ENCODE assay signal across 23 cellular contexts in the genomic region with DNA sequence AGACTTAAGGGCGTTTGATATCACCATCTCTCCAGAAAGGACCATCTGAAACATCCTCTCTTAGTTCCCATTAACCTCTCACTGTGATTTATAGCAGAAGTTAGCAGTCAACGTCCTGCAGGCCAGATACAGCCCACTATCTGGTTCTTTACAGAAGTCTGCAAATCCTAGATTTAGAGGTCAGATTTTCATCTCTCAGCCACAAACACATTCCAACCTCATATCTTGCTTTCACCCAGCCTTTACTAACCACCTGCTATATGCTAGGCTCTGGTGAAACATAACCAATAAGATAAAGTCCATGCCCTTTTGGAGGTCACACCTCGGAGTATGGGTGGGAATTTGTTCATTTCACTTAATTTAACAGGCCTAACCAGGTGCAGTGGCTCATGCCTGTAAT.
"Had no signal": no experiment of that assay in that cellular context is flagged by ENCODE, and none has a peak within 500 bp of the region (broad histone marks: within the 10 kb centered on the region; RNA-seq: fewer than 3 reads in every experiment).

No MANE protein-coding gene starts in this region.

- H3K4me3 ChIP-seq: PC-9, Peyer's patch, SJCRH30 had no signal

- H3K36me3 ChIP-seq: Peyer's patch, SJCRH30 had no signal

- H2AFZ ChIP-seq: PC-9 had no signal

- ATAC-seq: HepG2, Right ventricle myocardium inferior, SK-N-SH treated with all-trans-retinoic acid at 6 μM for 48 hours had no signal

- H3K27ac ChIP-seq: KMS-11, PC-9, Peyer's patch, SJCRH30 had no signal

- FAIRE-seq: HepG2 had no signal

- H3K27me3 ChIP-seq: Peyer's patch, SJCRH30 had no signal

- H3K9me3 ChIP-seq: Peyer's patch, SJCRH30 had no signal

- H3K4me2 ChIP-seq: KMS-11, PC-9 had no signal

- DNase-seq: IMR-90, Kasumi-1, MV-4-11, NCI-H1092, NCI-H1105 treated with DMSO at 0.1 percent for 48 hours, NCI-H1417 treated with DMSO at 0.1 percent for 48 hours, NCI-H146, NCI-H1694 treated with DMSO at 0.1 percent for 48 hours, NCI-H1930, NCI-H2081, NCI-H2107, NCI-H2227 treated with DMSO at 0.1 percent for 48 hours, NCI-H524, NCI-H69, NCI-H774, PC-9, Peyer's patch, SHP77 treated with DMSO at 0.1 percent for 48 hours, SJCRH30 had no signal

- H3K4me1 ChIP-seq: Peyer's patch, SJCRH30 had no signal

- H3K9ac ChIP-seq: KMS-11 had no signal
